2 cellular contexts compared by ENCODE assay signal in the genomic region with DNA sequence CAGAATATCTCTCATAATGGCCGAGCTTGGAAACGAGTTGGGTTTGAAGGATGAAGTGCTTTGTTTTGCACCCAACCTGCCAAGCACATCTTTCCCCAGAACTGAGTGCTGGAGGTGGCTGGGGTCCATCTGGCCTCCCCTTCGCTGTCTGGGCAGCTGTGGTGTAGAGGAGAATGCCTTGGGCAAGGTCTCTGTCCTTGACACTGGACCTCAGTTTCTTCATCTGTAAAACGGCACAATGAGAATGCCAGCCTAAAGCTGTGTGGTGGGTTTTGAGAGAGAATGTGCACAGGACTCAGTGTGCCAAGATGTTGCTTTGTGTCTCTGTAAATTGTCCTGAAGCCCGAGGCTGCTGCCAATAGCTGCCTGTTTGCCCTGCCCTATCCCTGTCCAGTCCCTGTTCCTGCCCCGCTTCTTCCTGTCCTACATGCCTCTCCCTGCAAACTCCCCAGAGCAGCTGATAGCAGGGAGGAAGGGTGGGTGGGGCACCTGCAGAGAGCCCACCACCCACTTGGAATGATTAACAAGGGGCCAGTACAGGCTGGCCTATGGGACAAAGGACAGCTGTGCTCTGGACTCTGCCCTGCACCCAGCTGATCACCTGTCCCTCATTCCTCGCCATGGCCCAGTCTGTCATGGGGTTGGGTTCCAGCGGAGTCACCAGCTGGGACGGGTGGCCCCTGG.
TF ChIP-seq lines count a peak whose summit lies in the region.

No MANE protein-coding gene starts in this region.

TF ChIP-seq in SK-N-SH, 30 proteins besides CTCF, POLR2A, EP300 and RAD21 (continued from another document):
- TF ChIP-seq, protein P1, sequence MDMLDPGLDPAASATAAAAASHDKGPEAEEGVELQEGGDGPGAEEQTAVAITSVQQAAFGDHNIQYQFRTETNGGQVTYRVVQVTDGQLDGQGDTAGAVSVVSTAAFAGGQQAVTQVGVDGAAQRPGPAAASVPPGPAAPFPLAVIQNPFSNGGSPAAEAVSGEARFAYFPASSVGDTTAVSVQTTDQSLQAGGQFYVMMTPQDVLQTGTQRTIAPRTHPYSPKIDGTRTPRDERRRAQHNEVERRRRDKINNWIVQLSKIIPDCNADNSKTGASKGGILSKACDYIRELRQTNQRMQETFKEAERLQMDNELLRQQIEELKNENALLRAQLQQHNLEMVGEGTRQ (IDR thresholded peaks at IDR 0.05; ENCODE audit: borderline replicate concordance, low read depth, low read length): no peak
- TF ChIP-seq TEAD4 (IDR thresholded peaks at IDR 0.05; ENCODE audit: borderline replicate concordance, insufficient read depth) (no peak), RFX5 (IDR thresholded peaks at IDR 0.05; ENCODE audit: low read length) (no peak), GATA2 (CRISPR knock-in tag; IDR thresholded peaks at IDR 0.05) (no peak), RXRA (IDR thresholded peaks at IDR 0.05; ENCODE audit: borderline replicate concordance, low read depth) (no peak), SMC3 (IDR thresholded peaks at IDR 0.05; ENCODE audit: low read depth, low read length) (no peak), SIN3A (IDR thresholded peaks at IDR 0.05; ENCODE audit: borderline replicate concordance, low read depth, low read length) (no peak)
- TF ChIP-seq, protein P2, sequence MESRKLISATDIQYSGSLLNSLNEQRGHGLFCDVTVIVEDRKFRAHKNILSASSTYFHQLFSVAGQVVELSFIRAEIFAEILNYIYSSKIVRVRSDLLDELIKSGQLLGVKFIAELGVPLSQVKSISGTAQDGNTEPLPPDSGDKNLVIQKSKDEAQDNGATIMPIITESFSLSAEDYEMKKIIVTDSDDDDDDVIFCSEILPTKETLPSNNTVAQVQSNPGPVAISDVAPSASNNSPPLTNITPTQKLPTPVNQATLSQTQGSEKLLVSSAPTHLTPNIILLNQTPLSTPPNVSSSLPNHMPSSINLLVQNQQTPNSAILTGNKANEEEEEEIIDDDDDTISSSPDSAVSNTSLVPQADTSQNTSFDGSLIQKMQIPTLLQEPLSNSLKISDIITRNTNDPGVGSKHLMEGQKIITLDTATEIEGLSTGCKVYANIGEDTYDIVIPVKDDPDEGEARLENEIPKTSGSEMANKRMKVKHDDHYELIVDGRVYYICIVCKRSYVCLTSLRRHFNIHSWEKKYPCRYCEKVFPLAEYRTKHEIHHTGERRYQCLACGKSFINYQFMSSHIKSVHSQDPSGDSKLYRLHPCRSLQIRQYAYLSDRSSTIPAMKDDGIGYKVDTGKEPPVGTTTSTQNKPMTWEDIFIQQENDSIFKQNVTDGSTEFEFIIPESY (IDR thresholded peaks at IDR 0.05; ENCODE audit: borderline replicate concordance, low read depth): no peak
- TF ChIP-seq, protein P3, sequence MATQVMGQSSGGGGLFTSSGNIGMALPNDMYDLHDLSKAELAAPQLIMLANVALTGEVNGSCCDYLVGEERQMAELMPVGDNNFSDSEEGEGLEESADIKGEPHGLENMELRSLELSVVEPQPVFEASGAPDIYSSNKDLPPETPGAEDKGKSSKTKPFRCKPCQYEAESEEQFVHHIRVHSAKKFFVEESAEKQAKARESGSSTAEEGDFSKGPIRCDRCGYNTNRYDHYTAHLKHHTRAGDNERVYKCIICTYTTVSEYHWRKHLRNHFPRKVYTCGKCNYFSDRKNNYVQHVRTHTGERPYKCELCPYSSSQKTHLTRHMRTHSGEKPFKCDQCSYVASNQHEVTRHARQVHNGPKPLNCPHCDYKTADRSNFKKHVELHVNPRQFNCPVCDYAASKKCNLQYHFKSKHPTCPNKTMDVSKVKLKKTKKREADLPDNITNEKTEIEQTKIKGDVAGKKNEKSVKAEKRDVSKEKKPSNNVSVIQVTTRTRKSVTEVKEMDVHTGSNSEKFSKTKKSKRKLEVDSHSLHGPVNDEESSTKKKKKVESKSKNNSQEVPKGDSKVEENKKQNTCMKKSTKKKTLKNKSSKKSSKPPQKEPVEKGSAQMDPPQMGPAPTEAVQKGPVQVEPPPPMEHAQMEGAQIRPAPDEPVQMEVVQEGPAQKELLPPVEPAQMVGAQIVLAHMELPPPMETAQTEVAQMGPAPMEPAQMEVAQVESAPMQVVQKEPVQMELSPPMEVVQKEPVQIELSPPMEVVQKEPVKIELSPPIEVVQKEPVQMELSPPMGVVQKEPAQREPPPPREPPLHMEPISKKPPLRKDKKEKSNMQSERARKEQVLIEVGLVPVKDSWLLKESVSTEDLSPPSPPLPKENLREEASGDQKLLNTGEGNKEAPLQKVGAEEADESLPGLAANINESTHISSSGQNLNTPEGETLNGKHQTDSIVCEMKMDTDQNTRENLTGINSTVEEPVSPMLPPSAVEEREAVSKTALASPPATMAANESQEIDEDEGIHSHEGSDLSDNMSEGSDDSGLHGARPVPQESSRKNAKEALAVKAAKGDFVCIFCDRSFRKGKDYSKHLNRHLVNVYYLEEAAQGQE (IDR thresholded peaks at IDR 0.05; ENCODE audit: low read depth, low read length): no peak
- TF ChIP-seq, protein P4, sequence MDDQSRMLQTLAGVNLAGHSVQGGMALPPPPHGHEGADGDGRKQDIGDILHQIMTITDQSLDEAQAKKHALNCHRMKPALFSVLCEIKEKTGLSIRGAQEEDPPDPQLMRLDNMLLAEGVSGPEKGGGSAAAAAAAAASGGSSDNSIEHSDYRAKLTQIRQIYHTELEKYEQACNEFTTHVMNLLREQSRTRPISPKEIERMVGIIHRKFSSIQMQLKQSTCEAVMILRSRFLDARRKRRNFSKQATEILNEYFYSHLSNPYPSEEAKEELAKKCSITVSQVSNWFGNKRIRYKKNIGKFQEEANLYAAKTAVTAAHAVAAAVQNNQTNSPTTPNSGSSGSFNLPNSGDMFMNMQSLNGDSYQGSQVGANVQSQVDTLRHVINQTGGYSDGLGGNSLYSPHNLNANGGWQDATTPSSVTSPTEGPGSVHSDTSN (IDR thresholded peaks at IDR 0.05): no peak
TF ChIP-seq in SK-N-SH: peak in this region for 0.

TF ChIP-seq in SK-N-SH treated with all-trans-retinoic acid at 6 μM for 48 hours, 23 proteins besides CTCF, POLR2A, EP300 and RAD21 (continued from another document):
- TF ChIP-seq, protein P5, sequence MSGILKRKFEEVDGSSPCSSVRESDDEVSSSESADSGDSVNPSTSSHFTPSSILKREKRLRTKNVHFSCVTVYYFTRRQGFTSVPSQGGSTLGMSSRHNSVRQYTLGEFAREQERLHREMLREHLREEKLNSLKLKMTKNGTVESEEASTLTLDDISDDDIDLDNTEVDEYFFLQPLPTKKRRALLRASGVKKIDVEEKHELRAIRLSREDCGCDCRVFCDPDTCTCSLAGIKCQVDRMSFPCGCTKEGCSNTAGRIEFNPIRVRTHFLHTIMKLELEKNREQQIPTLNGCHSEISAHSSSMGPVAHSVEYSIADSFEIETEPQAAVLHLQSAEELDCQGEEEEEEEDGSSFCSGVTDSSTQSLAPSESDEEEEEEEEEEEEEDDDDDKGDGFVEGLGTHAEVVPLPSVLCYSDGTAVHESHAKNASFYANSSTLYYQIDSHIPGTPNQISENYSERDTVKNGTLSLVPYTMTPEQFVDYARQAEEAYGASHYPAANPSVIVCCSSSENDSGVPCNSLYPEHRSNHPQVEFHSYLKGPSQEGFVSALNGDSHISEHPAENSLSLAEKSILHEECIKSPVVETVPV (CRISPR knock-in tag; IDR thresholded peaks at IDR 0.05): no peak
- no peak for TF ChIP-seq ZFP3 (CRISPR knock-in tag; IDR thresholded peaks at IDR 0.05)
- TF ChIP-seq, protein P6, sequence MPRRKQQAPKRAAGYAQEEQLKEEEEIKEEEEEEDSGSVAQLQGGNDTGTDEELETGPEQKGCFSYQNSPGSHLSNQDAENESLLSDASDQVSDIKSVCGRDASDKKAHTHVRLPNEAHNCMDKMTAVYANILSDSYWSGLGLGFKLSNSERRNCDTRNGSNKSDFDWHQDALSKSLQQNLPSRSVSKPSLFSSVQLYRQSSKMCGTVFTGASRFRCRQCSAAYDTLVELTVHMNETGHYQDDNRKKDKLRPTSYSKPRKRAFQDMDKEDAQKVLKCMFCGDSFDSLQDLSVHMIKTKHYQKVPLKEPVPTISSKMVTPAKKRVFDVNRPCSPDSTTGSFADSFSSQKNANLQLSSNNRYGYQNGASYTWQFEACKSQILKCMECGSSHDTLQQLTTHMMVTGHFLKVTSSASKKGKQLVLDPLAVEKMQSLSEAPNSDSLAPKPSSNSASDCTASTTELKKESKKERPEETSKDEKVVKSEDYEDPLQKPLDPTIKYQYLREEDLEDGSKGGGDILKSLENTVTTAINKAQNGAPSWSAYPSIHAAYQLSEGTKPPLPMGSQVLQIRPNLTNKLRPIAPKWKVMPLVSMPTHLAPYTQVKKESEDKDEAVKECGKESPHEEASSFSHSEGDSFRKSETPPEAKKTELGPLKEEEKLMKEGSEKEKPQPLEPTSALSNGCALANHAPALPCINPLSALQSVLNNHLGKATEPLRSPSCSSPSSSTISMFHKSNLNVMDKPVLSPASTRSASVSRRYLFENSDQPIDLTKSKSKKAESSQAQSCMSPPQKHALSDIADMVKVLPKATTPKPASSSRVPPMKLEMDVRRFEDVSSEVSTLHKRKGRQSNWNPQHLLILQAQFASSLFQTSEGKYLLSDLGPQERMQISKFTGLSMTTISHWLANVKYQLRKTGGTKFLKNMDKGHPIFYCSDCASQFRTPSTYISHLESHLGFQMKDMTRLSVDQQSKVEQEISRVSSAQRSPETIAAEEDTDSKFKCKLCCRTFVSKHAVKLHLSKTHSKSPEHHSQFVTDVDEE (CRISPR knock-in tag; IDR thresholded peaks at IDR 0.05): no peak
- no peak for TF ChIP-seq BACH2 (CRISPR knock-in tag; IDR thresholded peaks at IDR 0.05; ENCODE audit: borderline replicate concordance)
- no peak for TF ChIP-seq ZNF70 (CRISPR knock-in tag; IDR thresholded peaks at IDR 0.05)
- no peak for TF ChIP-seq TCF4 (CRISPR knock-in tag; IDR thresholded peaks at IDR 0.05; ENCODE audit: borderline replicate concordance)
- no peak for TF ChIP-seq ZNF565 (CRISPR knock-in tag; conservative IDR thresholded peaks at IDR 0.05; ENCODE audit: low read depth)
- TF ChIP-seq, protein P7, sequence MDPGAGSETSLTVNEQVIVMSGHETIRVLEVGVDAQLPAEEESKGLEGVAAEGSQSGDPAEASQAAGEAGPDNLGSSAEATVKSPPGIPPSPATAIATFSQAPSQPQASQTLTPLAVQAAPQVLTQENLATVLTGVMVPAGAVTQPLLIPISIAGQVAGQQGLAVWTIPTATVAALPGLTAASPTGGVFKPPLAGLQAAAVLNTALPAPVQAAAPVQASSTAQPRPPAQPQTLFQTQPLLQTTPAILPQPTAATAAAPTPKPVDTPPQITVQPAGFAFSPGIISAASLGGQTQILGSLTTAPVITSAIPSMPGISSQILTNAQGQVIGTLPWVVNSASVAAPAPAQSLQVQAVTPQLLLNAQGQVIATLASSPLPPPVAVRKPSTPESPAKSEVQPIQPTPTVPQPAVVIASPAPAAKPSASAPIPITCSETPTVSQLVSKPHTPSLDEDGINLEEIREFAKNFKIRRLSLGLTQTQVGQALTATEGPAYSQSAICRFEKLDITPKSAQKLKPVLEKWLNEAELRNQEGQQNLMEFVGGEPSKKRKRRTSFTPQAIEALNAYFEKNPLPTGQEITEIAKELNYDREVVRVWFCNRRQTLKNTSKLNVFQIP (CRISPR knock-in tag; IDR thresholded peaks at IDR 0.05; ENCODE audit: borderline replicate concordance, low read depth): no peak
- TF ChIP-seq CSDC2 (CRISPR knock-in tag; IDR thresholded peaks at IDR 0.05): no peak
- no peak for TF ChIP-seq ZFP30 (CRISPR knock-in tag; IDR thresholded peaks at IDR 0.05)
- TF ChIP-seq ESRRG (CRISPR knock-in tag; IDR thresholded peaks at IDR 0.05): no peak
- TF ChIP-seq OSR1 (CRISPR knock-in tag; IDR thresholded peaks at IDR 0.05): no peak
- no peak for TF ChIP-seq RARB (CRISPR knock-in tag; IDR thresholded peaks at IDR 0.05)
TF ChIP-seq in SK-N-SH treated with all-trans-retinoic acid at 6 μM for 48 hours: peak in this region for 0.
